ENCODE assay signal across 21 cellular contexts in the genomic region with DNA sequence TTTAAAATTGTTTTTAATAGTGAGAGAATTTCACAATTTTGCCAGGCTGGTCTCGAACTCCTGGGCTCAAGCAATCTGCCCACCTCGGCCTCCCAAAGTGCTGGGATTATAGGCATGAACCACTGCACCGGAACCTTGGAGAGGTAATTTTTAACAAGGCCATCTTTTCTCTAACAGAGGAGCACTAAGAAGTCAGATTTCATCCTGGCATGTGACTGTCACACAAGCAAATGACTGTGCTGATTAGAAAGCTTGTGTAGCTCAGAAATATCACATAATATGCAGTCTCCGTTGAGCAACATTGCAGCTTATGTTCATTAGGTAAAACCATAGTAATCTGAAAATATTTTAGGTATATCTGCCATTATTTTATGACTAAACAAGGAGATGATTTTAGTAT.
"Had no signal": no experiment of that assay in that cellular context is flagged by ENCODE, and none has a peak within 500 bp of the region (broad histone marks: within the 10 kb centered on the region; RNA-seq: fewer than 3 reads in every experiment).

No MANE protein-coding gene starts in this region.

- ATAC-seq: Panc1, PC-3, SK-N-SH treated with all-trans-retinoic acid at 6 μM for 48 hours had no signal

- DNase-seq: IMR-90, Kasumi-1, KG1, MM.1S, NCI-H1092 treated with DMSO at 0.1 percent for 48 hours, NCI-H1436, NCI-H187, NCI-H2029, NCI-H2081 treated with DMSO at 0.1 percent for 48 hours, NCI-H2171, NCI-H226, NCI-H446, NCI-H510A, NCI-H524 treated with DMSO at 0.1 percent for 48 hours, NCI-H69, NCI-H774, PC-3, SHP77 had no signal

- H3K27ac ChIP-seq: RWPE1 had no signal
